Comparison of ENCODE assay signal across 23 cellular contexts in genomic region chr20:2459981-2460751, GRCh38.
"Had no signal": no experiment of that assay in that cellular context is flagged by ENCODE, and none has a peak within 500 bp of the region (broad histone marks: within the 10 kb centered on the region; RNA-seq: fewer than 3 reads in every experiment).

No MANE protein-coding gene starts in this region.

- H3K27me3 ChIP-seq: hepatocyte, neutrophil, ovary, spleen, testis, uterus had no signal

- H3K9me3 ChIP-seq: left ventricle myocardium inferior, neutrophil, ovary, prostate gland, spleen, testis, uterus had no signal

- ATAC-seq: activated T-helper 17 cell treated with anti-CD3 and anti-CD28 coated beads, Interleukin-2, amount 50 U/mL, for 72 hours had no signal

- H3K4me3 ChIP-seq: hepatocyte, left ventricle myocardium inferior, ovary, prostate gland, spleen, testis, uterus had no signal

- DNase-seq: activated CD4-positive, alpha-beta T cell treated with anti-CD3 and anti-CD28 coated beads, Interleukin-2, amount 50 U/mL, for 48 hours; activated T-cell treated with anti-CD3 and anti-CD28 coated beads for 4 hours; aorta; caudate nucleus; effector CD8-positive, alpha-beta T cell; glutamatergic neuron; left ventricle myocardium inferior; midbrain; ovary; spleen; stimulated activated CD4-positive, alpha-beta T cell treated with anti-CD3 and anti-CD28 coated beads, Interleukin-4, amount 100 ng/mL, for 1 hour; stimulated activated naive CD4-positive, alpha-beta T cell; testis; trophoblast cell; uterus had no signal

- H3K36me3 ChIP-seq: ovary, uterus had no signal

- H3K27ac Mint-ChIP-seq: activated T-helper 17 cell treated with anti-CD3 and anti-CD28 coated beads, Interleukin-2, amount 50 U/mL, for 72 hours; dendritic cell treated with granulocyte-macrophage colony-stimulating factor and Interleukin-4, amounts not matched to agents 40 ng/mL and 50 ng/mL, for 4 days; nephron; T-helper 2 cell treated with Interferon-gamma antibody and Interleukin-4, amounts not matched to agents 5 μg/mL and 100 μg/mL, for 36 hours had no signal

- H3K27ac ChIP-seq: hepatocyte, left ventricle myocardium inferior, neutrophil, ovary, prostate gland, spleen, testis, uterus had no signal

- H3K4me3 Mint-ChIP-seq: activated T-helper 17 cell treated with anti-CD3 and anti-CD28 coated beads, Interleukin-2, amount 50 U/mL, for 72 hours; brain; dendritic cell treated with granulocyte-macrophage colony-stimulating factor and Interleukin-4, amounts not matched to agents 40 ng/mL and 50 ng/mL, for 4 days; nephron; T-helper 2 cell treated with Interferon-gamma antibody and Interleukin-4, amounts not matched to agents 5 μg/mL and 100 μg/mL, for 36 hours had no signal

- H3K9me3 Mint-ChIP-seq: activated T-helper 17 cell treated with anti-CD3 and anti-CD28 coated beads, Interleukin-2, amount 50 U/mL, for 72 hours; brain; dendritic cell treated with granulocyte-macrophage colony-stimulating factor and Interleukin-4, amounts not matched to agents 40 ng/mL and 50 ng/mL, for 4 days; nephron; T-helper 2 cell treated with Interferon-gamma antibody and Interleukin-4, amounts not matched to agents 5 μg/mL and 100 μg/mL, for 36 hours had no signal

- H3K4me1 Mint-ChIP-seq: brain, nephron had no signal

- H3K27me3 Mint-ChIP-seq: activated T-helper 17 cell treated with anti-CD3 and anti-CD28 coated beads, Interleukin-2, amount 50 U/mL, for 72 hours; brain; dendritic cell treated with granulocyte-macrophage colony-stimulating factor and Interleukin-4, amounts not matched to agents 40 ng/mL and 50 ng/mL, for 4 days had no signal

- H3K4me1 ChIP-seq: left ventricle myocardium inferior, prostate gland, spleen, testis, uterus had no signal
